Comparison of ENCODE assay signal across 8 cellular contexts in the genomic region with DNA sequence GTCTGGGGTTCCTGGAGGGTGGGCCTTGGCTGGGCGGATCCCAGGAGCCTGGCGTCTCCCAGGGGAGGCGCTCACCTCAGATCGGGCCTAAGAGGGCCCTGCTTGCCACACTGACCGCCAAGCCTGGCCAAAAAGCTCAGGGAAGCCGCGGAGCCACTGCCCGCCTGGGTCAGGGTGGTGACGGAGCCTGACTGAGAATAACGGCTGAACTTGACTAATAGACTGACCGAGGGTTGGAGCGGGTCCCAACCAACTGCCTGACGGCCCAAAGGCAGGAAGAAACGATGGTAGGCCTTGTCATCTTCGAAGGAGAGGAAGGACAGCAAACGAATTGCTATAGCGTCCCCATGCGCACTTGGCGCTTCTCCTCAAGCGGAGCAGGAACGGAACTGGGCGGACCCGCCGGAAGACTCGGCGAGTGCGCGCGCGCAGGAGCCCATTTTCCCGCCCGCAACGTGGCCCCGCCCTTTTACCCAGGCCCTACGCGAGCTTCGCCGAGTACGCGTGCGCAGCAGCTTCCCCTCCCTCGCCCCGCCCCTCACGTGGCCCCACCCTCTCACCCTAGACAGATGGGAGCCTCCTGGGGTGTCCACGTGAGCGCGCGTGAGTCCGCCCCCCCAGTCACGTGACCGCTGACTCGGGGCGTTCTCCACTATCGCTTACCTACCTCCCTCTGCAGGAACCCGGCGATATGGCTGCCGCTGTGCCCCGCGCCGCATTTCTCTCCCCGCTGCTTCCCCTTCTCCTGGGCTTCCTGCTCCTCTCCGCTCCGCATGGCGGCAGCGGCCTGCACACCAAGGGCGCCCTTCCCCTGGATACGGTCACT. TPM values are rescaled to one million over a fixed set of nuclear protein-coding genes. Genes with fewer than 3 reads are reported as not detected.
DNase-seq lines count a peak whose midpoint lies in the region; ATAC-seq and TF ChIP-seq lines count a peak whose summit lies in the region.

A gene (plus strand): TSS at position 652 of the 826 bp plus-strand sequence. CDS start 40 bp downstream, at position 692.
A gene (minus strand): TSS at position 391 of the 826 bp plus-strand sequence. CDS start 7,895 bp downstream, outside the sequence.

- peak within 1 kb of the TSS; percentile 96 for H3K4me3 ChIP-seq in AG04449 (ENCODE audit: low read depth, low read length)
- peak within 1 kb of the TSS; percentile 94 to 99 (median 97) for H3K4me3 ChIP-seq in breast epithelium
- peak within 1 kb of the TSS; percentile 93 for H3K4me3 ChIP-seq in smooth muscle cell

- H3K36me3 ChIP-seq in breast epithelium (no peaks in the 10 kb centered on the region), smooth muscle cell (ENCODE audit: low read depth) (peaks cover 6% of the 10 kb centered on the region)

- peak within 1 kb of the TSS; percentile 93 for H3K4me2 ChIP-seq in smooth muscle cell

- ATAC-seq in GM18868 (IDR thresholded peaks at IDR 0.05; ENCODE audit: unreplicated experiment) (peak; percentile 67), HG03108 (IDR thresholded peaks at IDR 0.05; ENCODE audit: unreplicated experiment) (peak; percentile 61)

- peak within 1 kb of the TSS; percentile 81 for H3K9ac ChIP-seq in smooth muscle cell (ENCODE audit: low read depth)

- under 1% methylated on average over 52 of the region's 67 CpGs for WGBS in smooth muscle cell (ENCODE audit: low lambda C conversion rate)

- H3K79me2 ChIP-seq in smooth muscle cell (ENCODE audit: low read depth), result peaks cover 37% of the 10 kb centered on the region

- peak; percentile 84 for DNase-seq in AG04449 (ENCODE audit: low read depth, low spot score)
- DNase-seq in NCI-H2196 (lab: John Stamatoyannopoulos, UW; ENCODE audit: unreplicated experiment), result peak; percentile 99
- DNase-seq in breast epithelium (ENCODE audit: low spot score in 2 of 2), result peak; percentile 99 to 100
- peak; percentile 100 for DNase-seq in iPS-NIHi11 (ENCODE audit: low spot score)
- peak; percentile 99 for DNase-seq in smooth muscle cell (lab: John Stamatoyannopoulos, UW; ENCODE audit: unreplicated experiment)

- peaks cover 9% of the 10 kb centered on the region for H4K20me1 ChIP-seq in smooth muscle cell (ENCODE audit: low read depth)

- H3K9me3 ChIP-seq in breast epithelium (no peaks in the 10 kb centered on the region), smooth muscle cell (replicated peaks; ENCODE audit: low read depth) (no peaks in the 10 kb centered on the region)

- H3F3A ChIP-seq in smooth muscle cell (ENCODE audit: low read depth), result peaks cover 12% of the 10 kb centered on the region

- CTCF ChIA-PET in AG04449 (lab: Yijun Ruan, JAX), result interaction anchor here (1.0 to 2.9 kb wide), 7 partner anchors 9 to 68 kb away, joined by 3 to 21 read pairs (median 8); no protein-coding TSS in a partner anchor

- H3K4me1 ChIP-seq in breast epithelium (peaks cover 6 to 11% of the 10 kb centered on the region in 2 donors), smooth muscle cell (ENCODE audit: low read depth) (peaks cover 18% of the 10 kb centered on the region)

- peak; percentile 98 for TF ChIP-seq POLR2A in breast epithelium (IDR thresholded peaks at IDR 0.05)

- peak within 1 kb of the TSS; percentile 97 for H2AFZ ChIP-seq in smooth muscle cell (ENCODE audit: low read depth)

- intact Hi-C loops in breast epithelium (cut with DNase I; ENCODE audit: low total_unique reads), result no loop called here

- peak; percentile 71 for TF ChIP-seq CTCF in AG04449 (IDR thresholded peaks at IDR 0.05; ENCODE audit: insufficient read depth, low read length, missing control alignments)
- peak; percentile 64 for TF ChIP-seq CTCF in VCaP (conservative IDR thresholded peaks at IDR 0.05)
- peak; percentile 73 to 85 (median 75) for TF ChIP-seq CTCF in breast epithelium (IDR thresholded peaks at IDR 0.05)
- peak; percentile 33 for TF ChIP-seq CTCF in smooth muscle cell (IDR thresholded peaks at IDR 0.05; ENCODE audit: borderline replicate concordance, insufficient read depth, poor library complexity, severe bottlenecking)

- peak within 1 kb of the TSS; percentile 97 for H3K27ac ChIP-seq in VCaP
- H3K27ac ChIP-seq in breast epithelium, result peak within 1 kb of the TSS; percentile 97 to 99
- peak within 1 kb of the TSS; percentile 85 for H3K27ac ChIP-seq in smooth muscle cell (ENCODE audit: low read depth)

- H3K27me3 ChIP-seq in breast epithelium, result no peaks in the 10 kb centered on the region
- no peaks in the 10 kb centered on the region for H3K27me3 ChIP-seq in smooth muscle cell (ENCODE audit: low read depth)

- POLR2A ChIA-PET in AG04449 (lab: Yijun Ruan, JAX), result interaction anchor here (1.3 to 1.4 kb wide), 2 partner anchors 9 to 112 kb away, joined by 4 read pairs; a partner anchor contains a TSS

RNA-seq across cellular contexts. Expression of the first gene that starts in this region (rescaled TPM):
- total RNA-seq in breast epithelium (10 to 100 TPM; 40.3 to 52.8 (median 41.0) TPM), smooth muscle cell (44.2 and 53.8 TPM in 2 replicates)
- polyA plus RNA-seq in smooth muscle cell, result 118 and 126 TPM in 2 replicates

RNA-seq across cellular contexts. Expression of the second gene that starts in this region (rescaled TPM):
- total RNA-seq in breast epithelium, result 10 to 100 TPM; 19.0 to 46.4 (median 29.8) TPM
- 9.7 and 15.0 TPM in 2 replicates for total RNA-seq in smooth muscle cell
- polyA plus RNA-seq in smooth muscle cell, result 5.0 and 5.7 TPM in 2 replicates

Comparison
In these comparisons a context has a peak if more than half of its experiments do, and no peak if none do; other contexts are left out.
1. Peak in every context shown above with its lines: DNase-seq, ATAC-seq, H3K4me3 ChIP-seq and H3K27ac ChIP-seq.